Comparison of ENCODE assay signal across 7 cellular contexts in the genomic region with DNA sequence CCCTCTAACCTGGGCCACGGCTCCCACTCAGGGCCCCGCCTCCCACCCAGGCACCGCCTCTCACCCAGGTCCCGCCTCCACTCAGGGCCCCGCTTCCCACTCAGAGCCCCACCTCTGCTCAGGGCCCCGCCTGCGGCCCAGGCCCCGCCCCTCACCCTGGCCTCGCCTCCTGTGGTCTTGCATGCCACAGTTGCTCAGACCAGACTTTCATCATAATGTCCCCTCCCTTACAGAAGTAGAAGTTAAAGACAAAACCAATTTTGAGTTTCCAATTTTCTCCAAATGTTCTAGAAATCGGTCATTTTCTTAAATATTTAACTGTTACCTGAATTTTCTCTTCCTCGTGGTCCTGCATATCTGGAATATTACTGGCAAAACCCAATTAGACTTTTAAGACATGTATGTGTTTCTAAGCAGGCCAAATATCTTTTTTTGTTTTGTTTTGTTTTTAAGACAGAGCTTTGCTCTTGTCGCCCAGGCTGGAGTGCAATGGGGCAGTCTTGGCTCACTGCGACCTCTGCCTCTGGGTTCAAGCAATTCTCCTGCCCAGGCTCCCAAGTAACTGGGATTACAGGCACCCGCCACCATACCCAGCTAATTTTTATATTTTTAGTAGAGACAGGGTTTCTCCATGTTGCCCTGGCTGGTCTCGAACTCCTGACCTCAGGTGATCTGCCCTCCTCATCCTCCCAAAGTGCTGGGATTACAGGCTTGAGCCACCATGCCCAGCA.
A peak's percentile ranks its signal among the peaks of the same experiment; 100 is the strongest.
DNase-seq lines count a peak whose midpoint lies in the region; ATAC-seq, FAIRE-seq and TF ChIP-seq lines count a peak whose summit lies in the region.
"Not testable (repeated sequence)": the region's sequence is repeated elsewhere in the genome, so short reads cannot be mapped to it uniquely, and the experiment has no call there.

No MANE protein-coding gene starts in this region.

- FAIRE-seq in GM18507 (lab: Jason Lieb, UNC), result peak; percentile 93

- H3K4me1 Mint-ChIP-seq in activated CD8-positive, alpha-beta T cell treated with anti-CD3 and anti-CD28 coated beads for 36 hours (ENCODE audit: low read depth), result not testable (repeated sequence)

- intact Hi-C loops in activated CD8-positive, alpha-beta T cell treated with anti-CD3 and anti-CD28 coated beads for 36 hours (cut with micrococcal nuclease), result not testable (repeated sequence)

- CTCF ChIA-PET in activated CD8-positive, alpha-beta T cell treated with anti-CD3 and anti-CD28 coated beads for 36 hours (lab: Charles Lee), result interaction anchor here (0.8 to 1.7 kb wide), 2 partner anchors 25 to 450 kb away, joined by 3 to 6 read pairs; no protein-coding TSS in a partner anchor

- H3K27me3 Mint-ChIP-seq in activated CD8-positive, alpha-beta T cell treated with anti-CD3 and anti-CD28 coated beads for 36 hours, result not testable (repeated sequence)

- H3K27ac Mint-ChIP-seq in activated CD8-positive, alpha-beta T cell treated with anti-CD3 and anti-CD28 coated beads for 36 hours, result peak overlapping the region; percentile 13

- peak; percentile 63 for ATAC-seq in HG03103 (IDR thresholded peaks at IDR 0.05; ENCODE audit: low read depth, unreplicated experiment)
- ATAC-seq in activated CD8-positive, alpha-beta T cell treated with anti-CD3 and anti-CD28 coated beads for 36 hours, result peak; percentile 69

- not testable (repeated sequence) for H3K4me3 Mint-ChIP-seq in activated CD8-positive, alpha-beta T cell treated with anti-CD3 and anti-CD28 coated beads for 36 hours

- not testable (repeated sequence) for TF ChIP-seq CTCF in activated CD8-positive, alpha-beta T cell treated with anti-CD3 and anti-CD28 coated beads for 36 hours (IDR thresholded peaks at IDR 0.05); choroid plexus epithelial cell (conservative IDR thresholded peaks at IDR 0.05; ENCODE audit: low read depth, low read length)

- not testable (repeated sequence) for H3K36me3 Mint-ChIP-seq in activated CD8-positive, alpha-beta T cell treated with anti-CD3 and anti-CD28 coated beads for 36 hours (ENCODE audit: low read depth)

- POLR2A ChIA-PET in activated CD8-positive, alpha-beta T cell treated with anti-CD3 and anti-CD28 coated beads for 36 hours (lab: Charles Lee), result interaction anchor here (0.7 kb wide), 1 partner anchor 341 kb away, joined by 5 read pairs; no protein-coding TSS in a partner anchor

- H3K4me3 ChIP-seq in choroid plexus epithelial cell (ENCODE audit: low read depth, low read length), result not testable (repeated sequence)

- DNase-seq in GM18507 (ENCODE audit: extremely low spot score, insufficient read length, low read depth), result peak; percentile 79
- peak; percentile 92 for DNase-seq in NOMO-1 treated with dmso at 0.1 percent for 144 hours (lab: John Stamatoyannopoulos, UW; ENCODE audit: unreplicated experiment)
- DNase-seq in activated CD8-positive, alpha-beta T cell treated with anti-CD3 and anti-CD28 coated beads for 36 hours, result peak; percentile 95
- peak; percentile 96 for DNase-seq in choroid plexus epithelial cell (ENCODE audit: low read depth)
- peak; percentile 93 for DNase-seq in iris pigment epithelial cell (ENCODE audit: low read depth)
- DNase-seq in stimulated activated CD4-positive, alpha-beta T cell treated with anti-CD3 and anti-CD28 coated beads, Interleukin-12 subunit alpha, Interleukin-12 subunit beta, amount 100 ng/mL, for 24 hours (ENCODE audit: low read depth in 2 of 2), result peak; percentile 62 to 78

- H3K9me3 Mint-ChIP-seq in activated CD8-positive, alpha-beta T cell treated with anti-CD3 and anti-CD28 coated beads for 36 hours, result not testable (repeated sequence)
